ENCODE assay signal across 1 cellular context in genomic region chr1:28740118-28740517, GRCh38.
A peak's percentile ranks its signal among the peaks of the same experiment; 100 is the strongest.
TF ChIP-seq lines count a peak whose summit lies in the region.

No MANE protein-coding gene starts in this region.

TF ChIP-seq in HepG2, 621 proteins besides CTCF, POLR2A, EP300 and RAD21:
- TF ChIP-seq, protein P1, sequence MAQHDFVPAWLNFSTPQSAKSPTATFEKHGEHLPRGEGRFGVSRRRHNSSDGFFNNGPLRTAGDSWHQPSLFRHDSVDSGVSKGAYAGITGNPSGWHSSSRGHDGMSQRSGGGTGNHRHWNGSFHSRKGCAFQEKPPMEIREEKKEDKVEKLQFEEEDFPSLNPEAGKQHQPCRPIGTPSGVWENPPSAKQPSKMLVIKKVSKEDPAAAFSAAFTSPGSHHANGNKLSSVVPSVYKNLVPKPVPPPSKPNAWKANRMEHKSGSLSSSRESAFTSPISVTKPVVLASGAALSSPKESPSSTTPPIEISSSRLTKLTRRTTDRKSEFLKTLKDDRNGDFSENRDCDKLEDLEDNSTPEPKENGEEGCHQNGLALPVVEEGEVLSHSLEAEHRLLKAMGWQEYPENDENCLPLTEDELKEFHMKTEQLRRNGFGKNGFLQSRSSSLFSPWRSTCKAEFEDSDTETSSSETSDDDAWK (CRISPR knock-in tag; IDR thresholded peaks at IDR 0.05) = no peak
- TF ChIP-seq RELA (CRISPR knock-in tag; IDR thresholded peaks at IDR 0.05) (no peak), ZNF263 (CRISPR knock-in tag; IDR thresholded peaks at IDR 0.05) (no peak), ZNF609 (CRISPR knock-in tag; IDR thresholded peaks at IDR 0.05; ENCODE audit: borderline replicate concordance) (no peak), PTBP1 (IDR thresholded peaks at IDR 0.05; ENCODE audit: low read depth, low read length, poor library complexity, severe bottlenecking) (no peak), RBFOX2 (IDR thresholded peaks at IDR 0.05; ENCODE audit: low read depth, low read length) (peak; percentile 67; the same call in 1 of the 2 replicates)
- TF ChIP-seq, protein P2, sequence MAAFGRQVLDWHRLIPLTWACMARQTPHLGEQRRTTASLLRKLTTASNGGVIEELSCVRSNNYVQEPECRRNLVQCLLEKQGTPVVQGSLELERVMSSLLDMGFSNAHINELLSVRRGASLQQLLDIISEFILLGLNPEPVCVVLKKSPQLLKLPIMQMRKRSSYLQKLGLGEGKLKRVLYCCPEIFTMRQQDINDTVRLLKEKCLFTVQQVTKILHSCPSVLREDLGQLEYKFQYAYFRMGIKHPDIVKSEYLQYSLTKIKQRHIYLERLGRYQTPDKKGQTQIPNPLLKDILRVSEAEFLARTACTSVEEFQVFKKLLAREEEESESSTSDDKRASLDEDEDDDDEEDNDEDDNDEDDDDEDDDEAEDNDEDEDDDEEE (CRISPR knock-in tag; IDR thresholded peaks at IDR 0.05) = no peak
- TF ChIP-seq, protein P3, sequence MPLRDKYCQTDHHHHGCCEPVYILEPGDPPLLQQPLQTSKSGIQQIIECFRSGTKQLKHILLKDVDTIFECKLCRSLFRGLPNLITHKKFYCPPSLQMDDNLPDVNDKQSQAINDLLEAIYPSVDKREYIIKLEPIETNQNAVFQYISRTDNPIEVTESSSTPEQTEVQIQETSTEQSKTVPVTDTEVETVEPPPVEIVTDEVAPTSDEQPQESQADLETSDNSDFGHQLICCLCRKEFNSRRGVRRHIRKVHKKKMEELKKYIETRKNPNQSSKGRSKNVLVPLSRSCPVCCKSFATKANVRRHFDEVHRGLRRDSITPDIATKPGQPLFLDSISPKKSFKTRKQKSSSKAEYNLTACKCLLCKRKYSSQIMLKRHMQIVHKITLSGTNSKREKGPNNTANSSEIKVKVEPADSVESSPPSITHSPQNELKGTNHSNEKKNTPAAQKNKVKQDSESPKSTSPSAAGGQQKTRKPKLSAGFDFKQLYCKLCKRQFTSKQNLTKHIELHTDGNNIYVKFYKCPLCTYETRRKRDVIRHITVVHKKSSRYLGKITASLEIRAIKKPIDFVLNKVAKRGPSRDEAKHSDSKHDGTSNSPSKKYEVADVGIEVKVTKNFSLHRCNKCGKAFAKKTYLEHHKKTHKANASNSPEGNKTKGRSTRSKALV (CRISPR knock-in tag; IDR thresholded peaks at IDR 0.05) = no peak
